10 cellular contexts compared by ENCODE assay signal in genomic region chr11:78339483-78339882, GRCh38.
DNase-seq lines count a peak whose midpoint lies in the region; ATAC-seq and TF ChIP-seq lines count a peak whose summit lies in the region.
"Had no signal": no experiment of that assay in that cellular context is flagged by ENCODE, and none has a peak within 500 bp of the region (broad histone marks: within the 10 kb centered on the region; RNA-seq: fewer than 3 reads in every experiment).

No MANE protein-coding gene starts in this region.

- no peak for DNase-seq in activated naive CD4-positive, alpha-beta T cell treated with anti-CD3 and anti-CD28 coated beads, Interleukin-2, amount 10 ng/mL, durations not matched to agents 7 days and 5 days
- no peak for DNase-seq in activated naive CD4-positive, alpha-beta T cell (lab: John Stamatoyannopoulos, UW)
- peak; percentile 94 for DNase-seq in NCI-H69 (lab: John Stamatoyannopoulos, UW)
- no peak for DNase-seq in dorsolateral prefrontal cortex
- DNase-seq in substantia nigra (lab: John Stamatoyannopoulos, UW) = no peak
- DNase-seq in foreskin fibroblast = no peak
- DNase-seq in mucosa of descending colon = no peak
- no peak for DNase-seq in chondrocyte (ENCODE audit: low spot score)
- DNase-seq: Kasumi-1, left lung had no signal

- intact Hi-C loops in dorsolateral prefrontal cortex (cut with DNase I) = no loop called here
- intact Hi-C loops in mucosa of descending colon (cut with DNase I, micrococcal nuclease) = no loop called here

- no peaks in the 10 kb centered on the region for H3K9me3 ChIP-seq in mucosa of descending colon
- H3K9me3 ChIP-seq: left lung had no signal

- H3K4me1 ChIP-seq in mucosa of descending colon (ENCODE audit: low read depth) = peaks cover 11% of the 10 kb centered on the region

- TF ChIP-seq CTCF in dorsolateral prefrontal cortex (IDR thresholded peaks at IDR 0.05 in 54 of 56, conservative IDR thresholded peaks at IDR 0.05 in 2 of 56; ENCODE audit: low read depth in 1 of 56, partially characterized antibody in 56 of 56) = peak in 2 of 56 donors; percentile 11 to 14
- no peak for TF ChIP-seq CTCF in foreskin fibroblast (IDR thresholded peaks at IDR 0.05; ENCODE audit: low read depth, low read length)
- TF ChIP-seq CTCF in mucosa of descending colon (IDR thresholded peaks at IDR 0.05) = no peak
- no peak for TF ChIP-seq CTCF in chondrocyte (IDR thresholded peaks at IDR 0.05)

- no peaks in the 10 kb centered on the region for H3K27me3 ChIP-seq in dorsolateral prefrontal cortex
- H3K27me3 ChIP-seq: left lung had no signal

- H3K27ac Mint-ChIP-seq in activated naive CD4-positive, alpha-beta T cell treated with anti-CD3 and anti-CD28 coated beads, Interleukin-2, amount 10 ng/mL, durations not matched to agents 7 days and 5 days = peak overlapping the region; percentile 90
- H3K27ac Mint-ChIP-seq in chondrocyte (ENCODE audit: unreplicated experiment) = no peak overlapping the region

- peak overlapping the region; percentile 31 to 99 (median 90) for H3K27ac ChIP-seq in dorsolateral prefrontal cortex
- peak overlapping the region; percentile 74 for H3K27ac ChIP-seq in substantia nigra (ENCODE audit: low read depth, low read length, poor library complexity, severe bottlenecking)
- H3K27ac ChIP-seq: left lung had no signal

- peaks cover 7% of the 10 kb centered on the region for H3K9me3 Mint-ChIP-seq in activated naive CD4-positive, alpha-beta T cell treated with anti-CD3 and anti-CD28 coated beads, Interleukin-2, amount 10 ng/mL, durations not matched to agents 7 days and 5 days
- H3K9me3 Mint-ChIP-seq in chondrocyte (ENCODE audit: low read depth) = peaks cover 11% of the 10 kb centered on the region

- no peaks in the 10 kb centered on the region for H3K27me3 Mint-ChIP-seq in activated naive CD4-positive, alpha-beta T cell treated with anti-CD3 and anti-CD28 coated beads, Interleukin-2, amount 10 ng/mL, durations not matched to agents 7 days and 5 days
- H3K27me3 Mint-ChIP-seq in chondrocyte (ENCODE audit: low read depth) = no peaks in the 10 kb centered on the region

- no peaks in the 10 kb centered on the region for H3K36me3 ChIP-seq in mucosa of descending colon (ENCODE audit: low read depth)
- H3K36me3 ChIP-seq: left lung had no signal

- H3K4me3 Mint-ChIP-seq in activated naive CD4-positive, alpha-beta T cell treated with anti-CD3 and anti-CD28 coated beads, Interleukin-2, amount 10 ng/mL, durations not matched to agents 7 days and 5 days = no peak overlapping the region
- H3K4me3 Mint-ChIP-seq in chondrocyte (ENCODE audit: unreplicated experiment) = no peak overlapping the region

- peaks cover 44% of the 10 kb centered on the region for H3K36me3 Mint-ChIP-seq in activated naive CD4-positive, alpha-beta T cell treated with anti-CD3 and anti-CD28 coated beads, Interleukin-2, amount 10 ng/mL, durations not matched to agents 7 days and 5 days
- H3K36me3 Mint-ChIP-seq in chondrocyte (ENCODE audit: low read depth) = peaks cover 5% of the 10 kb centered on the region

- peak overlapping the region in 11 of 59 donors; percentile 2 to 63 (median 39) for H3K4me3 ChIP-seq in dorsolateral prefrontal cortex
- H3K4me3 ChIP-seq in foreskin fibroblast (ENCODE audit: low read depth in 1 of 2, low read length in 2 of 2) = no peak overlapping the region
- H3K4me3 ChIP-seq in mucosa of descending colon = no peak overlapping the region
- H3K4me3 ChIP-seq: left lung had no signal

- CTCF ChIA-PET in activated naive CD4-positive, alpha-beta T cell treated with anti-CD3 and anti-CD28 coated beads, Interleukin-2, amount 10 ng/mL, durations not matched to agents 7 days and 5 days (lab: Charles Lee) = interaction anchor here (1.1 to 1.2 kb wide), 3 partner anchors 11 to 200 kb away, joined by 3 to 6 read pairs (median 4); partner anchors contain the start of gene ALG8

- peaks cover 58% of the 10 kb centered on the region for H3K4me1 Mint-ChIP-seq in activated naive CD4-positive, alpha-beta T cell treated with anti-CD3 and anti-CD28 coated beads, Interleukin-2, amount 10 ng/mL, durations not matched to agents 7 days and 5 days
- peaks cover 6% of the 10 kb centered on the region for H3K4me1 Mint-ChIP-seq in chondrocyte (ENCODE audit: low read depth)

- ATAC-seq in mucosa of descending colon = no peak
- ATAC-seq: left lung had no signal
